Comparison of ENCODE assay signal across 29 cellular contexts in genomic region chr7:155521743-155522398, GRCh38. TPM values are rescaled to one million over a fixed set of nuclear protein-coding genes. Genes with fewer than 3 reads are reported as not detected.
"Had no signal": no experiment of that assay in that cellular context is flagged by ENCODE, and none has a peak within 500 bp of the region (broad histone marks: within the 10 kb centered on the region; RNA-seq: fewer than 3 reads in every experiment).

No MANE protein-coding gene starts in this region.

- H3K27ac ChIP-seq: cardiac muscle cell, neural progenitor cell, pancreas, thyroid gland, WERI-Rb-1 had no signal

- H3K4me1 ChIP-seq: neural progenitor cell, pancreas, thyroid gland had no signal

- H3K9me3 Mint-ChIP-seq: activated CD4-positive, alpha-beta T cell treated with anti-CD3 and anti-CD28 coated beads, Interleukin-2, amount 10 ng/mL, durations not matched to agents 7 days and 5 days; activated CD8-positive, alpha-beta T cell treated with anti-CD3 and anti-CD28 coated beads for 36 hours; activated naive CD8-positive, alpha-beta T cell treated with anti-CD3 and anti-CD28 coated beads, Interleukin-2, amount 50 U/mL, for 24 hours; mesothelial cell of epicardium; naive thymus-derived CD8-positive, alpha-beta T cell; stimulated activated naive CD8-positive, alpha-beta T cell treated with anti-CD3 and anti-CD28 coated beads, Interleukin-15, Interleukin-2, amounts not matched to agents 100 ng/mL and 50 ng/mL, for 24 hours had no signal

- H3K9me3 ChIP-seq: pancreas, thyroid gland had no signal

- FAIRE-seq: pancreas, TTC549 had no signal

- H3K4me3 Mint-ChIP-seq: activated CD4-positive, alpha-beta T cell treated with anti-CD3 and anti-CD28 coated beads, Interleukin-2, amount 10 ng/mL, durations not matched to agents 7 days and 5 days; activated CD8-positive, alpha-beta memory T cell treated with anti-CD3 and anti-CD28 coated beads, Interleukin-2, amount 10 ng/mL, durations not matched to agents 7 days and 5 days; activated CD8-positive, alpha-beta T cell treated with anti-CD3 and anti-CD28 coated beads for 36 hours; activated naive CD8-positive, alpha-beta T cell treated with anti-CD3 and anti-CD28 coated beads, Interleukin-2, amount 50 U/mL, for 24 hours; mesothelial cell of epicardium; naive thymus-derived CD8-positive, alpha-beta T cell; neural progenitor cell; stimulated activated naive CD8-positive, alpha-beta T cell treated with anti-CD3 and anti-CD28 coated beads, Interleukin-15, Interleukin-2, amounts not matched to agents 100 ng/mL and 50 ng/mL, for 24 hours had no signal

- H3K36me3 ChIP-seq: cardiac muscle cell, neural progenitor cell, pancreas, thyroid gland, WERI-Rb-1 had no signal

- H3K9ac ChIP-seq: neural progenitor cell had no signal

- H3K27ac Mint-ChIP-seq: activated CD4-positive, alpha-beta T cell treated with anti-CD3 and anti-CD28 coated beads, Interleukin-2, amount 10 ng/mL, durations not matched to agents 7 days and 5 days; activated CD8-positive, alpha-beta memory T cell treated with anti-CD3 and anti-CD28 coated beads, Interleukin-2, amount 10 ng/mL, durations not matched to agents 7 days and 5 days; activated CD8-positive, alpha-beta T cell treated with anti-CD3 and anti-CD28 coated beads for 36 hours; activated naive CD8-positive, alpha-beta T cell treated with anti-CD3 and anti-CD28 coated beads, Interleukin-2, amount 50 U/mL, for 24 hours; mesothelial cell of epicardium; naive thymus-derived CD8-positive, alpha-beta T cell; neural progenitor cell; stimulated activated naive CD8-positive, alpha-beta T cell treated with anti-CD3 and anti-CD28 coated beads, Interleukin-15, Interleukin-2, amounts not matched to agents 100 ng/mL and 50 ng/mL, for 24 hours had no signal

- H3K4me1 Mint-ChIP-seq: activated CD4-positive, alpha-beta T cell treated with anti-CD3 and anti-CD28 coated beads, Interleukin-2, amount 10 ng/mL, durations not matched to agents 7 days and 5 days; activated CD8-positive, alpha-beta memory T cell treated with anti-CD3 and anti-CD28 coated beads, Interleukin-2, amount 10 ng/mL, durations not matched to agents 7 days and 5 days; activated naive CD8-positive, alpha-beta T cell treated with anti-CD3 and anti-CD28 coated beads, Interleukin-2, amount 50 U/mL, for 24 hours; mesothelial cell of epicardium; naive thymus-derived CD8-positive, alpha-beta T cell had no signal

- H3K36me3 Mint-ChIP-seq: activated CD8-positive, alpha-beta memory T cell treated with anti-CD3 and anti-CD28 coated beads, Interleukin-2, amount 10 ng/mL, durations not matched to agents 7 days and 5 days; mesothelial cell of epicardium; naive thymus-derived CD8-positive, alpha-beta T cell had no signal

- DNase-seq: activated CD4-positive, alpha-beta T cell treated with anti-CD3 and anti-CD28 coated beads, Interleukin-2, amount 10 ng/mL, durations not matched to agents 7 days and 5 days; activated CD4-positive, CD25-positive, alpha-beta regulatory T cell treated with anti-CD3 and anti-CD28 coated beads, Interleukin-2, amount 50 U/mL, for 72 hours; activated CD8-positive, alpha-beta memory T cell treated with anti-CD3 and anti-CD28 coated beads, Interleukin-2, amount 10 ng/mL, durations not matched to agents 7 days and 5 days; activated CD8-positive, alpha-beta T cell treated with anti-CD3 and anti-CD28 coated beads for 36 hours; activated effector memory CD4-positive, alpha-beta T cell treated with anti-CD3 and anti-CD28 coated beads, Interleukin-2, amount 50 U/mL, for 16 hours; activated naive CD4-positive, alpha-beta T cell treated with anti-CD3 and anti-CD28 coated beads, Interleukin-2, amount 50 U/mL, for 16 hours; activated naive CD8-positive, alpha-beta T cell treated with anti-CD3 and anti-CD28 coated beads, Interleukin-2, amount 50 U/mL, for 24 hours; activated T-cell treated with anti-CD3 and anti-CD28 coated beads for 4 hours; dermis blood vessel endothelial cell; effector CD8-positive, alpha-beta T cell; foreskin melanocyte; naive thymus-derived CD8-positive, alpha-beta T cell; pancreas; right cardiac atrium; stimulated activated CD4-positive, alpha-beta T cell treated with anti-CD3 and anti-CD28 coated beads, Interleukin-12 subunit alpha, Interleukin-12 subunit beta, amount 100 ng/mL, for 4 hours; stimulated activated CD4-positive, alpha-beta T cell treated with anti-CD3 and anti-CD28 coated beads, Interleukin-4, amount 100 ng/mL, for 4 hours; thyroid gland; WERI-Rb-1 had no signal

- H3K27me3 ChIP-seq: pancreas, thyroid gland had no signal

- H3K4me3 ChIP-seq: cardiac muscle cell, neural progenitor cell, pancreas, thyroid gland had no signal

RNA-seq across cellular contexts. Expression of gene CNPY1, which starts 24.5 kb away (rescaled TPM):
- total RNA-seq: activated CD4-positive, alpha-beta T cell treated with anti-CD3 and anti-CD28 coated beads, Interleukin-2, amount 10 ng/mL, durations not matched to agents 7 days and 5 days; activated CD8-positive, alpha-beta memory T cell treated with anti-CD3 and anti-CD28 coated beads, Interleukin-2, amount 10 ng/mL, durations not matched to agents 7 days and 5 days; activated CD8-positive, alpha-beta T cell treated with anti-CD3 and anti-CD28 coated beads for 36 hours; dermis blood vessel endothelial cell; kidney epithelial cell; left lobe of liver; lung microvascular endothelial cell; mesothelial cell of epicardium; naive thymus-derived CD8-positive, alpha-beta T cell; pancreas; pulmonary artery endothelial cell; right cardiac atrium; thyroid gland; ureter had no signal
- polyA plus RNA-seq: cardiac muscle cell; esophagus; naive thymus-derived CD8-positive, alpha-beta T cell; pancreas; right cardiac atrium had no signal
